In the genomic region with DNA sequence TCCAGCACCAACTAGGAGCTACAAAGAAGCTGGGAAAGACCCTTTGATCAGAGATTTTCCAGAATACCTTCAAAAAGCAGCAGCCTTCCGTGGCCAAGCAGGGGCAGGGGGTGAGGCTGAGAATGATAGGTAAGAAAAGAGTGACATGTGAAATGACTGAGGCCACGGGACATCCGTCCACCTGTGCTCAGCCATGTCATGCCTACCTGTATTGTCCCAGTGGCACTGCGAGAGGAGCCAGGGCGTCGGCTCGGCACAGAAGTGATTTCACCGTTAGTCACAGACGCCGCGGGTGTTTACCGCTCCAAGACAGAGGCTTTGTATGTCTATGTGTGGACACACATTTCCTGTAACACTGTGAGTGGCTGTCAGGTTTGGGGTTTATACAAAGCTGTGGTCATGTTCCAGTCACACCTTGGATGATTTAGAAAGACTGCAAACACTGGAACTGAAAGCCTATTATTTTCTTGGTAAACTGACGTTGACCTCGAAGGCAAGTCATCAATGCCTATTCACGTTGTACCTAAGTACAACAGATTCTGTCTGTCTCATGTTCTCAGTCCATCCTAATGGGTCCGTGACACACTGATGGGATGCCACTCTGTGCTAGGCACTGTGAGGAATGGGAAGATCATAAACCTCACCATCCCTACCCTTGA, we compare ENCODE assay signal across 1 cellular context.
TF ChIP-seq lines count a peak whose summit lies in the region.

No MANE protein-coding gene starts in this region.

TF ChIP-seq in HepG2, 621 proteins besides CTCF, POLR2A, EP300 and RAD21 (continued from another document and continues in another):
- TF ChIP-seq, protein P1, sequence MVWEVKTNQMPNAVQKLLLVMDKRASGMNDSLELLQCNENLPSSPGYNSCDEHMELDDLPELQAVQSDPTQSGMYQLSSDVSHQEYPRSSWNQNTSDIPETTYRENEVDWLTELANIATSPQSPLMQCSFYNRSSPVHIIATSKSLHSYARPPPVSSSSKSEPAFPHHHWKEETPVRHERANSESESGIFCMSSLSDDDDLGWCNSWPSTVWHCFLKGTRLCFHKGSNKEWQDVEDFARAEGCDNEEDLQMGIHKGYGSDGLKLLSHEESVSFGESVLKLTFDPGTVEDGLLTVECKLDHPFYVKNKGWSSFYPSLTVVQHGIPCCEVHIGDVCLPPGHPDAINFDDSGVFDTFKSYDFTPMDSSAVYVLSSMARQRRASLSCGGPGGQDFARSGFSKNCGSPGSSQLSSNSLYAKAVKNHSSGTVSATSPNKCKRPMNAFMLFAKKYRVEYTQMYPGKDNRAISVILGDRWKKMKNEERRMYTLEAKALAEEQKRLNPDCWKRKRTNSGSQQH (CRISPR knock-in tag; IDR thresholded peaks at IDR 0.05; ENCODE audit: low read depth): no peak
- TF ChIP-seq SKI (IDR thresholded peaks at IDR 0.05; ENCODE audit: partially characterized antibody) (peak; percentile 69), ZNF569 (CRISPR knock-in tag; IDR thresholded peaks at IDR 0.05; ENCODE audit: borderline replicate concordance) (no peak), TGIF2 (CRISPR knock-in tag; IDR thresholded peaks at IDR 0.05) (no peak), HNRNPLL (IDR thresholded peaks at IDR 0.05; ENCODE audit: low read depth, low read length, poor library complexity, severe bottlenecking) (no peak), HNRNPH1 (optimal IDR thresholded peaks at IDR 0.05; ENCODE audit: low read depth, low read length) (no peak), ZNF263 (CRISPR knock-in tag; IDR thresholded peaks at IDR 0.05) (no peak), IKZF1 (IDR thresholded peaks at IDR 0.05) (no peak), ZNF234 (CRISPR knock-in tag; conservative IDR thresholded peaks at IDR 0.05) (no peak), TCF12 (IDR thresholded peaks at IDR 0.05) (no peak), TCF12 (CRISPR knock-in tag; IDR thresholded peaks at IDR 0.05) (peak; percentile 74; the same call in 1 of the 2 replicates), HMG20A (CRISPR knock-in tag; IDR thresholded peaks at IDR 0.05; ENCODE audit: borderline replicate concordance) (peak; percentile 72; the same call in 1 of the 2 replicates), RXRB (CRISPR knock-in tag; IDR thresholded peaks at IDR 0.05; ENCODE audit: borderline replicate concordance) (peak; percentile 19; the same call in 1 of the 2 replicates), REST (IDR thresholded peaks at IDR 0.05; ENCODE audit: borderline replicate concordance in 1 of 2, low read depth in 1 of 2, low read length in 2 of 2) (no peak), CENPBD1 (CRISPR knock-in tag; IDR thresholded peaks at IDR 0.05; ENCODE audit: borderline replicate concordance, low read depth) (no peak), ZNF12 (CRISPR knock-in tag; IDR thresholded peaks at IDR 0.05) (peak; percentile 29; the same call in 1 of the 2 replicates), ETV5 (CRISPR knock-in tag; IDR thresholded peaks at IDR 0.05; ENCODE audit: borderline replicate concordance) (peak; percentile 90), TCF7 (IDR thresholded peaks at IDR 0.05; ENCODE audit: low read depth) (peak; percentile 79; the same call in 1 of the 2 replicates), GATAD2A (CRISPR knock-in tag; IDR thresholded peaks at IDR 0.05) (peak; percentile 88), IKZF4 (CRISPR knock-in tag; IDR thresholded peaks at IDR 0.05; ENCODE audit: borderline replicate concordance, low read depth, not compliant biosample characterization) (no peak), SRSF9 (IDR thresholded peaks at IDR 0.05; ENCODE audit: borderline replicate concordance, insufficient read depth, low read depth, low read length, poor library complexity, severe bottlenecking) (no peak), ZSCAN21 (CRISPR knock-in tag; IDR thresholded peaks at IDR 0.05; ENCODE audit: borderline replicate concordance) (peak; percentile 43; the same call in 1 of the 2 replicates), ZNF639 (CRISPR knock-in tag; conservative IDR thresholded peaks at IDR 0.05) (no peak), SOX5 (CRISPR knock-in tag; IDR thresholded peaks at IDR 0.05; ENCODE audit: borderline replicate concordance) (peak; percentile 99), PRDM10 (CRISPR knock-in tag; IDR thresholded peaks at IDR 0.05; ENCODE audit: low read depth) (peak; percentile 18; the same call in 1 of the 2 replicates), ZGPAT (CRISPR knock-in tag; IDR thresholded peaks at IDR 0.05) (peak; percentile 78; the same call in 1 of the 2 replicates), ZNF629 (CRISPR knock-in tag; conservative IDR thresholded peaks at IDR 0.05) (peak; percentile 58; the same call in 1 of the 2 replicates), ZNF501 (CRISPR knock-in tag; IDR thresholded peaks at IDR 0.05) (0 out of 2 replicates have a peak, but pooled peaks have one; percentile 19), MED13 (CRISPR knock-in tag; IDR thresholded peaks at IDR 0.05) (no peak), SMYD3 (CRISPR knock-in tag; IDR thresholded peaks at IDR 0.05) (no peak), DNMT3B (CRISPR knock-in tag; conservative IDR thresholded peaks at IDR 0.05) (peak; percentile 30; the same call in 1 of the 2 replicates), WIZ (CRISPR knock-in tag; IDR thresholded peaks at IDR 0.05) (0 out of 2 replicates have a peak, but pooled peaks have one; percentile 49), GABPA (IDR thresholded peaks at IDR 0.05; ENCODE audit: low read depth, low read length) (no peak), GABPA (CRISPR knock-in tag; IDR thresholded peaks at IDR 0.05; ENCODE audit: low read depth) (0 out of 2 replicates have a peak, but pooled peaks have one; percentile 17), ZNF251 (CRISPR knock-in tag; IDR thresholded peaks at IDR 0.05) (no peak), ZSCAN29 (CRISPR knock-in tag; conservative IDR thresholded peaks at IDR 0.05) (no peak; the same call in 1 of the 2 replicates), SP140L (CRISPR knock-in tag; IDR thresholded peaks at IDR 0.05; ENCODE audit: borderline replicate concordance) (no peak), ZNF589 (CRISPR knock-in tag; conservative IDR thresholded peaks at IDR 0.05) (peak; percentile 86), ATRX (CRISPR knock-in tag; IDR thresholded peaks at IDR 0.05; ENCODE audit: borderline replicate concordance) (no peak), GTF3A (CRISPR knock-in tag; conservative IDR thresholded peaks at IDR 0.05) (0 out of 2 replicates have a peak, but pooled peaks have one; percentile 66), KDM5B (CRISPR knock-in tag; IDR thresholded peaks at IDR 0.05; ENCODE audit: borderline replicate concordance) (peak; percentile 73), ZMYM3 (CRISPR knock-in tag; IDR thresholded peaks at IDR 0.05) (peak; percentile 21; the same call in 1 of the 2 replicates), TARDBP (CRISPR knock-in tag; IDR thresholded peaks at IDR 0.05) (peak; percentile 64; the same call in 1 of the 2 replicates), NCOA2 (CRISPR knock-in tag; IDR thresholded peaks at IDR 0.05) (peak; percentile 89), TERF1 (CRISPR knock-in tag; IDR thresholded peaks at IDR 0.05) (no peak), SPEN (CRISPR knock-in tag; IDR thresholded peaks at IDR 0.05; ENCODE audit: low read depth) (peak; percentile 39; the same call in 1 of the 2 replicates), ZNF546 (CRISPR knock-in tag; conservative IDR thresholded peaks at IDR 0.05) (no peak), MLX (CRISPR knock-in tag; IDR thresholded peaks at IDR 0.05) (peak; percentile 77; the same call in 1 of the 2 replicates), ISX (CRISPR knock-in tag; conservative IDR thresholded peaks at IDR 0.05) (no peak), ZZZ3 (CRISPR knock-in tag; IDR thresholded peaks at IDR 0.05; ENCODE audit: borderline replicate concordance) (peak; percentile 30; the same call in 1 of the 2 replicates), ZBTB7A (CRISPR knock-in tag; IDR thresholded peaks at IDR 0.05) (no peak), MAF1 (CRISPR knock-in tag; IDR thresholded peaks at IDR 0.05; ENCODE audit: borderline replicate concordance) (no peak), MYC (CRISPR knock-in tag; IDR thresholded peaks at IDR 0.05; ENCODE audit: borderline replicate concordance) (no peak), ZNF326 (CRISPR knock-in tag; IDR thresholded peaks at IDR 0.05; ENCODE audit: borderline replicate concordance) (no peak), ZNF550 (CRISPR knock-in tag; IDR thresholded peaks at IDR 0.05; ENCODE audit: borderline replicate concordance) (no peak)
